In genomic region chr15:66505430-66505811, GRCh38 we compare ENCODE assay signal across 8 cellular contexts. TPM values are rescaled to one million over a fixed set of nuclear protein-coding genes. Genes with fewer than 3 reads are reported as not detected.
DNase-seq lines count a peak whose midpoint lies in the region; ATAC-seq and TF ChIP-seq lines count a peak whose summit lies in the region.

No MANE protein-coding gene starts in this region.

- H3K9ac ChIP-seq in Loucy (ENCODE audit: low read depth, low read length, poor library complexity, severe bottlenecking) = peak overlapping the region; percentile 97

- no peaks in the 10 kb centered on the region for H3K27me3 Mint-ChIP-seq in T-helper 2 cell treated with Interferon-gamma antibody and Interleukin-4, amounts not matched to agents 5 μg/mL and 100 μg/mL, for 36 hours (ENCODE audit: low read depth)
- no peaks in the 10 kb centered on the region for H3K27me3 Mint-ChIP-seq in natural killer cell (ENCODE audit: low read depth in 2 of 2)

- peak overlapping the region; percentile 98 for H2AFZ ChIP-seq in Loucy (ENCODE audit: low read length)

- H3K9me3 Mint-ChIP-seq in T-helper 2 cell treated with Interferon-gamma antibody and Interleukin-4, amounts not matched to agents 5 μg/mL and 100 μg/mL, for 36 hours = no peaks in the 10 kb centered on the region
- H3K9me3 Mint-ChIP-seq in natural killer cell = no peaks in the 10 kb centered on the region

- peaks cover 78% of the 10 kb centered on the region for H3K79me2 ChIP-seq in Loucy (ENCODE audit: insufficient read depth, low read length)

- H3K36me3 ChIP-seq in Loucy (ENCODE audit: insufficient read depth, low read length) = peaks cover 29% of the 10 kb centered on the region

- H3K9me2 ChIP-seq in Loucy (replicated peaks; ENCODE audit: low read depth, low read length) = no peaks in the 10 kb centered on the region

- H3K4me1 ChIP-seq in Loucy (ENCODE audit: insufficient read depth, low read length, poor library complexity, severe bottlenecking) = peaks cover 56% of the 10 kb centered on the region

- no peak for DNase-seq in T-helper 2 cell treated with Interferon-gamma antibody and Interleukin-4, amounts not matched to agents 5 μg/mL and 100 μg/mL, for 36 hours (ENCODE audit: low spot score)
- DNase-seq in T-helper 2 cell (no peak), coronary artery (ENCODE audit: low spot score) (peak; percentile 88), natural killer cell (no peak), germinal center (ENCODE audit: low spot score) (no peak)

- H4K20me1 ChIP-seq in Loucy (ENCODE audit: insufficient read depth, low read length, poor library complexity, severe bottlenecking) = peaks cover 41% of the 10 kb centered on the region

- peaks cover 7% of the 10 kb centered on the region for H3K27me3 ChIP-seq in Loucy (ENCODE audit: insufficient read depth, low read length, poor library complexity, severe bottlenecking)

- intact Hi-C loops in natural killer cell (cut with micrococcal nuclease) = loop anchor here (1.0 to 2.0 kb wide), 3 partner anchors 8 to 149 kb away; partner anchors contain the start of genes MAP2K1, SNAPC5 and TIPIN

- no peaks in the 10 kb centered on the region for H3K9me3 ChIP-seq in Loucy (ENCODE audit: insufficient read depth, low read depth, low read length)

- H3K4me3 ChIP-seq in Loucy (ENCODE audit: low read length, poor library complexity, severe bottlenecking) = peak overlapping the region; percentile 99
- peak overlapping the region; percentile 84 for H3K4me3 ChIP-seq in coronary artery

- H3K4me2 ChIP-seq in Loucy (ENCODE audit: low read depth, low read length, poor library complexity, severe bottlenecking) = peak overlapping the region; percentile 88

- peak overlapping the region; percentile 91 to 94 for H3K27ac ChIP-seq in coronary artery

- H3K27ac Mint-ChIP-seq in T-helper 2 cell treated with Interferon-gamma antibody and Interleukin-4, amounts not matched to agents 5 μg/mL and 100 μg/mL, for 36 hours = peak overlapping the region; percentile 99
- peak overlapping the region; percentile 90 to 97 for H3K27ac Mint-ChIP-seq in natural killer cell

- peak overlapping the region; percentile 100 for H3K4me3 Mint-ChIP-seq in T-helper 2 cell treated with Interferon-gamma antibody and Interleukin-4, amounts not matched to agents 5 μg/mL and 100 μg/mL, for 36 hours
- H3K4me3 Mint-ChIP-seq in natural killer cell = peak overlapping the region; percentile 100

- H3K4me1 Mint-ChIP-seq in T-helper 2 cell treated with Interferon-gamma antibody and Interleukin-4, amounts not matched to agents 5 μg/mL and 100 μg/mL, for 36 hours (ENCODE audit: low read depth) = peaks cover 37% of the 10 kb centered on the region
- H3K4me1 Mint-ChIP-seq in natural killer cell = peaks cover 35 to 37% of the 10 kb centered on the region in 2 donors

- peaks cover 46% of the 10 kb centered on the region for H3K36me3 Mint-ChIP-seq in T-helper 2 cell treated with Interferon-gamma antibody and Interleukin-4, amounts not matched to agents 5 μg/mL and 100 μg/mL, for 36 hours (ENCODE audit: low read depth)
- peaks cover 1% of the 10 kb centered on the region for H3K36me3 Mint-ChIP-seq in natural killer cell

- ATAC-seq in natural killer cell (peak in 2 of 3 donors; percentile 9 to 16), HG03135 (IDR thresholded peaks at IDR 0.05; ENCODE audit: unreplicated experiment) (no peak)
- no peak for ATAC-seq in activated CD4-positive, CD25-positive, alpha-beta regulatory T cell treated with anti-CD3 and anti-CD28 coated beads, Interleukin-2, amount 50 U/mL, for 24 hours

- no peak for TF ChIP-seq CTCF in Loucy (conservative IDR thresholded peaks at IDR 0.05; ENCODE audit: low read length)
- no peak for TF ChIP-seq CTCF in coronary artery (IDR thresholded peaks at IDR 0.05)
- TF ChIP-seq CTCF in natural killer cell (IDR thresholded peaks at IDR 0.05) = no peak

- peaks cover 11% of the 10 kb centered on the region; the same call in 1 of the 2 replicates for H3F3A ChIP-seq in Loucy (ENCODE audit: low read depth)

RNA-seq across cellular contexts. Expression of gene ZWILCH, which starts 0.3 kb away (rescaled TPM):
- total RNA-seq in natural killer cell = 1 to 10 TPM; 8.7 to 9.9 (median 9.7) TPM

RNA-seq across cellular contexts. Expression of gene RPL4, which starts 0.8 kb away (rescaled TPM):
- total RNA-seq in natural killer cell = 1,000 to 10,000 TPM; 1,109 to 1,293 (median 1,293) TPM

RNA-seq across cellular contexts. Expression of gene SNAPC5, which starts 7.9 kb away (rescaled TPM):
- total RNA-seq in natural killer cell = 10 to 100 TPM; 17.2 to 25.2 (median 24.3) TPM

Comparison
In these comparisons a context has a peak if more than half of its experiments do, and no peak if none do; other contexts are left out.
1. ATAC-seq: peak in natural killer cell (2 of 3); none in HG03135 (single experiment) and activated CD4-positive, CD25-positive, alpha-beta regulatory T cell treated with anti-CD3 and anti-CD28 coated beads, Interleukin-2, amount 50 U/mL, for 24 hours (0 of 2).